ENCODE assay signal across 13 cellular contexts in genomic region chr2:182920631-182921056, GRCh38. TPM values are rescaled to one million over a fixed set of nuclear protein-coding genes. Genes with fewer than 3 reads are reported as not detected.
A peak's percentile ranks its signal among the peaks of the same experiment; 100 is the strongest.
DNase-seq lines count a peak whose midpoint lies in the region; ATAC-seq, FAIRE-seq and TF ChIP-seq lines count a peak whose summit lies in the region.
"Had no signal": no experiment of that assay in that cellular context is flagged by ENCODE, and none has a peak within 500 bp of the region (broad histone marks: within the 10 kb centered on the region; RNA-seq: fewer than 3 reads in every experiment).

No MANE protein-coding gene starts in this region.

- TF ChIP-seq POLR2A in tibial nerve (IDR thresholded peaks at IDR 0.05): no peak

- no peaks in the 10 kb centered on the region for H3K27me3 ChIP-seq in tibial nerve
- H3K27me3 ChIP-seq: Peyer's patch, tibial artery had no signal

- TF ChIP-seq EP300 in tibial nerve (IDR thresholded peaks at IDR 0.05): no peak

- WGBS in tibial nerve, 2 donors: 73 to 74% methylated on average over 5 of the region's 5 CpGs

- no peak for TF ChIP-seq CTCF in tibial nerve (IDR thresholded peaks at IDR 0.05)

- no peak overlapping the region for H3K27ac ChIP-seq in tibial nerve
- H3K27ac ChIP-seq: Peyer's patch, tibial artery had no signal

- no peaks in the 10 kb centered on the region for H3K9me3 ChIP-seq in tibial nerve
- H3K9me3 ChIP-seq: Peyer's patch, tibial artery had no signal

- DNase-seq in left kidney (ENCODE audit: low read depth, low spot score): peak; percentile 35
- no peak for DNase-seq in tibial nerve (ENCODE audit: low spot score in 2 of 2)
- DNase-seq in HTR-8/SVneo (ENCODE audit: insufficient read length, low spot score): no peak
- DNase-seq in left ventricle myocardium superior: no peak
- DNase-seq: aorta, NCI-H2171, Peyer's patch, tibial artery had no signal

- H3K36me3 ChIP-seq in tibial nerve: peaks cover 0 to 57% (median 0%) of the 10 kb centered on the region in 3 donors

- H3K4me1 ChIP-seq in tibial nerve: peaks cover 0 to 9% (median 0%) of the 10 kb centered on the region in 4 donors
- H3K4me1 ChIP-seq: Peyer's patch had no signal

- peak; percentile 61 for ATAC-seq in GM18858 (IDR thresholded peaks at IDR 0.05; ENCODE audit: unreplicated experiment)
- ATAC-seq in GM21526 (IDR thresholded peaks at IDR 0.05; ENCODE audit: low FRiP score, unreplicated experiment): peak; percentile 73
- peak; percentile 80 for ATAC-seq in HG03175 (IDR thresholded peaks at IDR 0.05; ENCODE audit: unreplicated experiment)
- ATAC-seq in HG03025 (IDR thresholded peaks at IDR 0.05; ENCODE audit: low FRiP score, unreplicated experiment): no peak
- no peak for ATAC-seq in left ventricle myocardium superior

- H3K4me3 ChIP-seq in tibial nerve: no peak overlapping the region
- H3K4me3 ChIP-seq: K562, Peyer's patch, tibial artery had no signal

- intact Hi-C loops in left ventricle myocardium superior (cut with micrococcal nuclease): no loop called here

- no peak for FAIRE-seq in HTR-8/SVneo (lab: Jason Lieb, UNC)
- FAIRE-seq: K562 had no signal

RNA-seq across cellular contexts. Expression of gene FRZB, which starts 54.2 kb away (rescaled TPM):
- total RNA-seq in tibial nerve: 10 to 100 TPM in 2 of 4 donors, 1 to 10 TPM in 2; 3.0 to 12.8 (median 9.6) TPM
- 1.1 TPM for total RNA-seq in left ventricle myocardium superior
- total RNA-seq: K562 had no signal

Comparison
In these comparisons a context has a peak if more than half of its experiments do, and no peak if none do; other contexts are left out.
1. ATAC-seq: peak in GM18858 (single experiment), GM21526 (single experiment) and HG03175 (single experiment); none in HG03025 (single experiment) and left ventricle myocardium superior (single experiment).